ENCODE assay signal across 8 cellular contexts in the genomic region with DNA sequence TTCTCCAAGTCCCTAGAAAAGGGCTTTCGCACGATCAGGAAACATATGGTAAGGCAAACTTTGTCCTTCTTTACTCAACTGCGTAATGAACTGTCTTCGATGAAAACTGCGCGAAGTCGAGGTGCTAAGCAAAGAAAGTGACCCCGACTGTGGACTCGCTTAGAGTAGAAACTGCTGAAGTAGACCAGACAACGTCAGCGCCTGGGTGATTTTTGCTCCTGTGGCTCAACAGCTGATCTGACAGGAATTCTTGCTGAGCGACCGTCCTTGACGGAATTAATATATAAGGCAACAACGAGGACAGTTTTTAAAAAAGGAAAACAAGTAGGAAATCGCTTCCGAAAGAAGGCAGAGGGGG. TPM values are rescaled to one million over a fixed set of nuclear protein-coding genes. Genes with fewer than 3 reads are reported as not detected.
DNase-seq lines count a peak whose midpoint lies in the region; ATAC-seq and TF ChIP-seq lines count a peak whose summit lies in the region.

No MANE protein-coding gene starts in this region.

- no peaks in the 10 kb centered on the region for H3K27me3 Mint-ChIP-seq in activated CD4-positive, alpha-beta T cell treated with anti-CD3 and anti-CD28 coated beads for 36 hours
- H3K27me3 Mint-ChIP-seq in activated naive CD4-positive, alpha-beta T cell treated with anti-CD3 and anti-CD28 coated beads, Interleukin-2, amount 50 U/mL, for 24 hours: no peaks in the 10 kb centered on the region
- H3K27me3 Mint-ChIP-seq in neural progenitor cell (ENCODE audit: insufficient read depth, low read depth): no peaks in the 10 kb centered on the region

- H3K9ac ChIP-seq in MM.1S (ENCODE audit: low read length) (peak overlapping the region; percentile 80), neural progenitor cell (peak overlapping the region; percentile 57)

- peak overlapping the region; percentile 82; the same call in 1 of the 2 replicates for H3K27ac ChIP-seq in MM.1S (ENCODE audit: low read length)
- H3K27ac ChIP-seq in neural progenitor cell: peak overlapping the region; percentile 90

- peak overlapping the region; percentile 100 for H3K4me3 Mint-ChIP-seq in activated CD4-positive, alpha-beta T cell treated with anti-CD3 and anti-CD28 coated beads for 36 hours
- H3K4me3 Mint-ChIP-seq in activated naive CD4-positive, alpha-beta T cell treated with anti-CD3 and anti-CD28 coated beads, Interleukin-2, amount 50 U/mL, for 24 hours: peak overlapping the region; percentile 99
- peak overlapping the region; percentile 99 for H3K4me3 Mint-ChIP-seq in neural progenitor cell

- peak overlapping the region; percentile 79 for H3K4me2 ChIP-seq in MM.1S (ENCODE audit: low read depth, low read length)
- H3K4me2 ChIP-seq in neural progenitor cell: peak overlapping the region; percentile 92

- peaks cover 15% of the 10 kb centered on the region for H3K36me3 Mint-ChIP-seq in activated CD4-positive, alpha-beta T cell treated with anti-CD3 and anti-CD28 coated beads for 36 hours (ENCODE audit: low read depth)
- peaks cover 2% of the 10 kb centered on the region for H3K36me3 Mint-ChIP-seq in activated naive CD4-positive, alpha-beta T cell treated with anti-CD3 and anti-CD28 coated beads, Interleukin-2, amount 50 U/mL, for 24 hours
- peaks cover 6% of the 10 kb centered on the region for H3K36me3 Mint-ChIP-seq in neural progenitor cell

- H3K27me3 ChIP-seq in MM.1S (replicated peaks; ENCODE audit: insufficient read depth, low read length) (no peaks in the 10 kb centered on the region), neural progenitor cell (no peaks in the 10 kb centered on the region)

- H3K36me3 ChIP-seq in MM.1S (replicated peaks; ENCODE audit: insufficient read depth, low read length): peaks cover under 1% of the 10 kb centered on the region; the same call in 1 of the 2 replicates
- H3K36me3 ChIP-seq in neural progenitor cell: peaks cover 13% of the 10 kb centered on the region

- H3K4me1 ChIP-seq in MM.1S (ENCODE audit: low read length) (0 out of 2 replicates have a peak, but pooled peaks cover 5% of the 10 kb centered on the region), neural progenitor cell (peaks cover 6% of the 10 kb centered on the region)

- POLR2A ChIA-PET in activated CD4-positive, alpha-beta T cell treated with anti-CD3 and anti-CD28 coated beads for 36 hours (lab: Charles Lee): interaction anchor here (0.7 to 2.7 kb wide), 4 partner anchors 18 to 35 kb away, joined by 3 to 9 read pairs (median 7); no protein-coding TSS in a partner anchor

- peak overlapping the region; percentile 98 for H3K27ac Mint-ChIP-seq in activated CD4-positive, alpha-beta T cell treated with anti-CD3 and anti-CD28 coated beads for 36 hours
- H3K27ac Mint-ChIP-seq in activated naive CD4-positive, alpha-beta T cell treated with anti-CD3 and anti-CD28 coated beads, Interleukin-2, amount 50 U/mL, for 24 hours: peak overlapping the region; percentile 96
- H3K27ac Mint-ChIP-seq in neural progenitor cell: peak overlapping the region; percentile 83

- H3F3A ChIP-seq in MM.1S (ENCODE audit: insufficient read depth, low read length): peaks cover 20% of the 10 kb centered on the region
- H3F3A ChIP-seq in neural progenitor cell (ENCODE audit: low read depth): peaks cover 35% of the 10 kb centered on the region

- no peaks in the 10 kb centered on the region for H3K9me2 ChIP-seq in MM.1S (replicated peaks; ENCODE audit: insufficient read depth, low read length)

- ATAC-seq in activated CD4-positive, alpha-beta T cell treated with anti-CD3 and anti-CD28 coated beads for 36 hours: no peak
- ATAC-seq in GM19467 (IDR thresholded peaks at IDR 0.05; ENCODE audit: unreplicated experiment) (no peak), HG02970 (IDR thresholded peaks at IDR 0.05; ENCODE audit: low FRiP score, unreplicated experiment) (no peak)

- no peaks in the 10 kb centered on the region for H3K9me3 Mint-ChIP-seq in activated CD4-positive, alpha-beta T cell treated with anti-CD3 and anti-CD28 coated beads for 36 hours (ENCODE audit: low read depth)
- H3K9me3 Mint-ChIP-seq in activated naive CD4-positive, alpha-beta T cell treated with anti-CD3 and anti-CD28 coated beads, Interleukin-2, amount 50 U/mL, for 24 hours: no peaks in the 10 kb centered on the region
- H3K9me3 Mint-ChIP-seq in neural progenitor cell: no peaks in the 10 kb centered on the region

- TF ChIP-seq CTCF in MM.1S (IDR thresholded peaks at IDR 0.05; ENCODE audit: low read length) (no peak), neural progenitor cell (IDR thresholded peaks at IDR 0.05) (no peak)

- CTCF ChIA-PET in activated CD4-positive, alpha-beta T cell treated with anti-CD3 and anti-CD28 coated beads for 36 hours (lab: Charles Lee): interaction anchor here (1.0 to 1.9 kb wide), 3 partner anchors 35 to 245 kb away, joined by 3 to 5 read pairs (median 4); no protein-coding TSS in a partner anchor

- no peaks in the 10 kb centered on the region for H3K9me3 ChIP-seq in MM.1S (replicated peaks; ENCODE audit: insufficient read depth, low read length)
- no peaks in the 10 kb centered on the region for H3K9me3 ChIP-seq in neural progenitor cell (ENCODE audit: low read depth)

- H2AFZ ChIP-seq in MM.1S (ENCODE audit: low read length) (peak overlapping the region; percentile 85), neural progenitor cell (replicated peaks) (peak overlapping the region; percentile 81)

- intact Hi-C loops in activated CD4-positive, alpha-beta T cell treated with anti-CD3 and anti-CD28 coated beads for 36 hours (cut with DNase I, micrococcal nuclease): loop anchor here (1.0 to 5.0 kb wide), 9 partner anchors 21 to 121 kb away; a partner anchor contains a TSS

- H3K4me1 Mint-ChIP-seq in activated CD4-positive, alpha-beta T cell treated with anti-CD3 and anti-CD28 coated beads for 36 hours: peaks cover 20% of the 10 kb centered on the region
- H3K4me1 Mint-ChIP-seq in activated naive CD4-positive, alpha-beta T cell treated with anti-CD3 and anti-CD28 coated beads, Interleukin-2, amount 50 U/mL, for 24 hours: peaks cover 22% of the 10 kb centered on the region
- peaks cover 19% of the 10 kb centered on the region for H3K4me1 Mint-ChIP-seq in neural progenitor cell

- peaks cover 17% of the 10 kb centered on the region for H3K79me2 ChIP-seq in MM.1S (ENCODE audit: low read length)
- peaks cover 32% of the 10 kb centered on the region for H3K79me2 ChIP-seq in neural progenitor cell (ENCODE audit: low read depth)

- H3K4me3 ChIP-seq in MM.1S (ENCODE audit: low read length) (peak overlapping the region; percentile 80), neural progenitor cell (peak overlapping the region; percentile 86)

- peak; percentile 31 for DNase-seq in activated CD4-positive, alpha-beta T cell treated with anti-CD3 and anti-CD28 coated beads for 36 hours
- DNase-seq in activated CD4-positive, alpha-beta T cell treated with anti-CD3 and anti-CD28 coated beads, Interleukin-2, amount 50 U/mL, for 4 hours: no peak
- DNase-seq in MM.1S: peak; percentile 53
- DNase-seq in glomerular visceral epithelial cell (ENCODE audit: extremely low spot score): peak; percentile 81
- peak; percentile 45 for DNase-seq in neural progenitor cell (ENCODE audit: low spot score)

- H4K20me1 ChIP-seq in MM.1S (ENCODE audit: insufficient read depth, low read length) (no peaks in the 10 kb centered on the region), neural progenitor cell (ENCODE audit: low read depth) (no peaks in the 10 kb centered on the region)

RNA-seq across cellular contexts. Expression of a gene that starts 0.6 kb away (rescaled TPM):
- 100 to 1,000 TPM; 117 to 143 TPM for total RNA-seq in activated CD4-positive, alpha-beta T cell treated with anti-CD3 and anti-CD28 coated beads for 36 hours
- total RNA-seq in neural progenitor cell (ENCODE audit: low replicate concordance): 57.8 and 111 TPM in 2 replicates

RNA-seq across cellular contexts. Expression of a gene that starts 32.7 kb away (rescaled TPM):
- total RNA-seq in activated CD4-positive, alpha-beta T cell treated with anti-CD3 and anti-CD28 coated beads for 36 hours: 100 to 1,000 TPM; 147 to 260 TPM
- total RNA-seq in neural progenitor cell (ENCODE audit: low replicate concordance): 61.3 and 107 TPM in 2 replicates

RNA-seq across cellular contexts. Expression of a gene that starts 35.0 kb away (rescaled TPM):
- total RNA-seq in activated CD4-positive, alpha-beta T cell treated with anti-CD3 and anti-CD28 coated beads for 36 hours: 10 to 100 TPM; 10.9 to 14.9 TPM
- 3.6 and 4.4 TPM in 2 replicates for total RNA-seq in neural progenitor cell (ENCODE audit: low replicate concordance)

Comparison
In these comparisons a context has a peak if more than half of its experiments do, and no peak if none do; other contexts are left out.
1. DNase-seq: peak in activated CD4-positive, alpha-beta T cell treated with anti-CD3 and anti-CD28 coated beads for 36 hours (single experiment), MM.1S (single experiment), glomerular visceral epithelial cell (single experiment) and neural progenitor cell (single experiment); none in activated CD4-positive, alpha-beta T cell treated with anti-CD3 and anti-CD28 coated beads, Interleukin-2, amount 50 U/mL, for 4 hours (0 of 2).
2. Peak in every context shown above with its lines, with median percentiles within 50 percentile points of each other: H3K27ac Mint-ChIP-seq and H3K4me3 Mint-ChIP-seq.